ENCODE assay signal across 9 cellular contexts in genomic region chr10:86139066-86139657, GRCh38.
DNase-seq lines count a peak whose midpoint lies in the region; ATAC-seq and FAIRE-seq lines count a peak whose summit lies in the region.
"Had no signal": no experiment of that assay in that cellular context is flagged by ENCODE, and none has a peak within 500 bp of the region (broad histone marks: within the 10 kb centered on the region; RNA-seq: fewer than 3 reads in every experiment).

No MANE protein-coding gene starts in this region.

- FAIRE-seq in frontal cortex (lab: Jason Lieb, UNC): no peak

- DNase-seq in activated CD8-positive, alpha-beta memory T cell treated with anti-CD3 and anti-CD28 coated beads for 24 hours: peak; percentile 62
- no peak for DNase-seq in activated CD8-positive, alpha-beta memory T cell treated with anti-CD3 and anti-CD28 coated beads, Interleukin-2, amount 50 U/mL, for 4 hours
- peak; percentile 7 for DNase-seq in NCI-H69 (lab: John Stamatoyannopoulos, UW)
- peak; percentile 19 to 44 for DNase-seq in frontal cortex (ENCODE audit: low spot score in 2 of 2)
- DNase-seq in stimulated activated CD4-positive, alpha-beta T cell treated with anti-CD3 and anti-CD28 coated beads, TNF-alpha, amount 100 ng/mL, for 48 hours (ENCODE audit: low read depth in 3 of 3): peak; percentile 3 to 22 (median 16)
- DNase-seq: CD8-positive, alpha-beta memory T cell had no signal

- ATAC-seq in GM18520 (IDR thresholded peaks at IDR 0.05; ENCODE audit: unreplicated experiment) (no peak), GM19452 (IDR thresholded peaks at IDR 0.05; ENCODE audit: unreplicated experiment) (no peak), HG03457 (IDR thresholded peaks at IDR 0.05; ENCODE audit: unreplicated experiment) (no peak)
